In genomic region chr22:30059346-30060020, GRCh38 we compare ENCODE assay signal across 12 cellular contexts. TPM values are rescaled to one million over a fixed set of nuclear protein-coding genes. Genes with fewer than 3 reads are reported as not detected.
"Had no signal": no experiment of that assay in that cellular context is flagged by ENCODE, and none has a peak within 500 bp of the region (broad histone marks: within the 10 kb centered on the region; RNA-seq: fewer than 3 reads in every experiment).

No MANE protein-coding gene starts in this region.

RNA-seq across cellular contexts. Expression of gene HORMAD2, which starts 20.8 kb away (rescaled TPM):
- total RNA-seq: activated B cell treated with CpG ODN at 0.5 μM for 24 hours; activated CD4-positive, alpha-beta memory T cell treated with anti-CD3 and anti-CD28 coated beads for 36 hours; activated CD4-positive, alpha-beta T cell treated with anti-CD3 and anti-CD28 coated beads for 36 hours; activated CD4-positive, alpha-beta T cell treated with anti-CD3 and anti-CD28 coated beads, Interleukin-2, amount 10 ng/mL, durations not matched to agents 24 days and 14 days; activated CD4-positive, alpha-beta T cell treated with anti-CD3 and anti-CD28 coated beads, Interleukin-2, amount 10 ng/mL, durations not matched to agents 7 days and 5 days; activated CD8-positive, alpha-beta memory T cell treated with anti-CD3 and anti-CD28 coated beads for 36 hours; activated CD8-positive, alpha-beta T cell treated with anti-CD3 and anti-CD28 coated beads for 36 hours; activated CD8-positive, alpha-beta T cell treated with anti-CD3 and anti-CD28 coated beads, Interleukin-2, amount 10 ng/mL, durations not matched to agents 7 days and 5 days; T-cell; T-helper 1 cell treated with Interleukin-12 subunit alpha and Interleukin-12 subunit beta and Interleukin-4 antibody, amounts not matched to agents 30 ng/mL and 1 ng/mL, for 36 hours; T-helper 17 cell; WTC11 had no signal
